ENCODE assay signal across 10 cellular contexts in genomic region chr9:1051286-1052118, GRCh38. TPM values are rescaled to one million over a fixed set of nuclear protein-coding genes. Genes with fewer than 3 reads are reported as not detected.
DNase-seq lines count a peak whose midpoint lies in the region; ATAC-seq lines count a peak whose summit lies in the region.
"Had no signal": no experiment of that assay in that cellular context is flagged by ENCODE, and none has a peak within 500 bp of the region (broad histone marks: within the 10 kb centered on the region; RNA-seq: fewer than 3 reads in every experiment).

No MANE protein-coding gene starts in this region.

- peak overlapping the region; percentile 62 to 75 for H3K4me3 ChIP-seq in mucosa of rectum (ENCODE audit: low read length in 2 of 2)

- ATAC-seq in HG03196 (IDR thresholded peaks at IDR 0.05; ENCODE audit: unreplicated experiment), result no peak
- no peak for ATAC-seq in HG03565 (IDR thresholded peaks at IDR 0.05; ENCODE audit: unreplicated experiment)
- ATAC-seq in GM21717 (IDR thresholded peaks at IDR 0.05; ENCODE audit: unreplicated experiment), result no peak

- DNase-seq in NCI-H1436 (lab: John Stamatoyannopoulos, UW) (peak; percentile 24), NCI-H1436 treated with DMSO at 0.1 percent for 48 hours (lab: John Stamatoyannopoulos, UW) (no peak), NCI-H1092 (lab: John Stamatoyannopoulos, UW) (peak; percentile 9), dermis blood vessel endothelial cell (peak; percentile 27)

- peak overlapping the region in 1 of 2 donors; percentile 75 for H3K9ac ChIP-seq in mucosa of rectum (ENCODE audit: low read depth in 1 of 2, low read length in 2 of 2)

- H3K36me3 ChIP-seq in mucosa of rectum (ENCODE audit: control insufficient read depth in 2 of 2, insufficient read depth in 2 of 2, low read length in 2 of 2), result no peaks in the 10 kb centered on the region

- peaks cover 30 to 31% of the 10 kb centered on the region in 2 donors for H3K27me3 ChIP-seq in mucosa of rectum (ENCODE audit: control insufficient read depth in 2 of 2, insufficient read depth in 2 of 2, low read length in 2 of 2)

- no peaks in the 10 kb centered on the region for H3K9me3 ChIP-seq in mucosa of rectum (ENCODE audit: control insufficient read depth in 2 of 2, low read length in 2 of 2)

- peaks cover 17 to 23% of the 10 kb centered on the region in 2 donors for H3K4me1 ChIP-seq in mucosa of rectum (ENCODE audit: control insufficient read depth in 2 of 2, insufficient read depth in 2 of 2, low read length in 2 of 2)

- peak overlapping the region; percentile 13 to 53 for H3K27ac ChIP-seq in mucosa of rectum (ENCODE audit: low read depth in 2 of 2, low read length in 2 of 2)

RNA-seq across cellular contexts. Expression of gene DMRT2, which starts 1.3 kb away (rescaled TPM):
- total RNA-seq in dermis blood vessel endothelial cell, result not detected in 2 replicates
- total RNA-seq: lung microvascular endothelial cell, RPMI7951 had no signal
